In genomic region chr4:123750044-123750443, GRCh38 we compare ENCODE assay signal across 11 cellular contexts.
DNase-seq lines count a peak whose midpoint lies in the region; ATAC-seq and TF ChIP-seq lines count a peak whose summit lies in the region.
"Had no signal": no experiment of that assay in that cellular context is flagged by ENCODE, and none has a peak within 500 bp of the region (broad histone marks: within the 10 kb centered on the region; RNA-seq: fewer than 3 reads in every experiment).

No MANE protein-coding gene starts in this region.

- intact Hi-C loops in mucosa of descending colon (cut with DNase I, micrococcal nuclease), result no loop called here

- in situ Hi-C loops in G401 (cut with HindIII; ENCODE audit: low sequenced_read_pairs), result no loop called here

- ATAC-seq in mucosa of descending colon (peak; percentile 51), GM18498 (IDR thresholded peaks at IDR 0.05; ENCODE audit: unreplicated experiment) (no peak)
- ATAC-seq: activated T-cell treated with anti-CD3 and anti-CD28 coated beads, Interleukin-2, amount 50 U/mL, for 4 hours had no signal

- DNase-seq in G401 (ENCODE audit: low spot score) (peak; percentile 84), NCI-H524 (lab: John Stamatoyannopoulos, UW) (peak; percentile 22 to 83), dermis blood vessel endothelial cell (peak; percentile 3), mucosa of descending colon (no peak), MV-4-11 (lab: John Stamatoyannopoulos, UW) (no peak), COLO829 (ENCODE audit: low spot score) (no peak)
- no peak for DNase-seq in central memory CD4-positive, alpha-beta T cell
- DNase-seq: activated T-cell treated with anti-CD3 and anti-CD28 coated beads, Interleukin-2, amount 50 U/mL, for 4 hours; caudate nucleus; NCI-H1105 treated with DMSO at 0.1 percent for 48 hours had no signal

- H3K4me3 ChIP-seq in mucosa of descending colon, result no peak overlapping the region

- no peaks in the 10 kb centered on the region for H3K36me3 ChIP-seq in mucosa of descending colon (ENCODE audit: low read depth)

- TF ChIP-seq CTCF in mucosa of descending colon (IDR thresholded peaks at IDR 0.05), result no peak

- no peaks in the 10 kb centered on the region for H3K4me1 ChIP-seq in mucosa of descending colon (ENCODE audit: low read depth)

- H3K9me3 ChIP-seq in mucosa of descending colon, result no peaks in the 10 kb centered on the region

Comparison
In these comparisons a context has a peak if more than half of its experiments do, and no peak if none do; other contexts are left out.
1. DNase-seq: peak in G401 (single experiment), NCI-H524 (2 of 2) and dermis blood vessel endothelial cell (single experiment); none in mucosa of descending colon (0 of 3), MV-4-11 (single experiment), COLO829 (single experiment) and central memory CD4-positive, alpha-beta T cell (single experiment).